In genomic region chr7:74225400-74225799, GRCh38 we compare ENCODE assay signal across 14 cellular contexts.
"Had no signal": no experiment of that assay in that cellular context is flagged by ENCODE, and none has a peak within 500 bp of the region (broad histone marks: within the 10 kb centered on the region; RNA-seq: fewer than 3 reads in every experiment).

No MANE protein-coding gene starts in this region.

- H3K4me3 Mint-ChIP-seq: activated naive CD4-positive, alpha-beta T cell treated with anti-CD3 and anti-CD28 coated beads, Interleukin-2, amount 50 U/mL, for 24 hours; neural progenitor cell; stimulated activated naive CD8-positive, alpha-beta T cell treated with anti-CD3 and anti-CD28 coated beads, Interleukin-15, Interleukin-2, amounts not matched to agents 100 ng/mL and 50 ng/mL, for 24 hours; T-helper 17 cell had no signal

- H3K4me3 ChIP-seq: body of pancreas, left ventricle myocardium inferior, neural progenitor cell, pancreas, upper lobe of left lung had no signal

- ATAC-seq: body of pancreas, pancreas, T-helper 17 cell had no signal

- H3K4me1 Mint-ChIP-seq: neural progenitor cell had no signal

- H3K27me3 Mint-ChIP-seq: activated naive CD4-positive, alpha-beta T cell treated with anti-CD3 and anti-CD28 coated beads, Interleukin-2, amount 50 U/mL, for 24 hours; stimulated activated naive CD8-positive, alpha-beta T cell treated with anti-CD3 and anti-CD28 coated beads, Interleukin-15, Interleukin-2, amounts not matched to agents 100 ng/mL and 50 ng/mL, for 24 hours; T-helper 17 cell had no signal

- H3K27ac ChIP-seq: body of pancreas, left ventricle myocardium inferior, neural progenitor cell, pancreas had no signal

- H3K27me3 ChIP-seq: body of pancreas, neural progenitor cell, pancreas, upper lobe of left lung had no signal

- H3K27ac Mint-ChIP-seq: activated naive CD4-positive, alpha-beta T cell treated with anti-CD3 and anti-CD28 coated beads, Interleukin-2, amount 50 U/mL, for 24 hours; activated T-helper 2 cell treated with anti-CD3 and anti-CD28 coated beads, Interferon-gamma antibody, Interleukin-2, Interleukin-4, amounts not matched to agents 10 μg/mL and 5 μg/mL and 100 μg/mL, durations not matched to agents 14 hours and 24 hours and 36 hours; neural progenitor cell; stimulated activated naive CD8-positive, alpha-beta T cell treated with anti-CD3 and anti-CD28 coated beads, Interleukin-15, Interleukin-2, amounts not matched to agents 100 ng/mL and 50 ng/mL, for 24 hours had no signal

- H3K9me3 ChIP-seq: body of pancreas, left ventricle myocardium inferior, pancreas, upper lobe of left lung had no signal

- DNase-seq: activated CD4-positive, alpha-beta T cell treated with anti-CD3 and anti-CD28 coated beads for 1 hour; body of pancreas; kidney; left ventricle myocardium inferior; mesendoderm; pancreas; stimulated activated CD4-positive, alpha-beta T cell treated with anti-CD3 and anti-CD28 coated beads, Interleukin-4, amount 100 ng/mL, for 1 hour; stimulated activated CD8-positive, alpha-beta memory T cell treated with anti-CD3 and anti-CD28 coated beads, Interleukin-4, amount 100 ng/mL, for 48 hours; T-helper 17 cell had no signal

- H3K36me3 ChIP-seq: neural progenitor cell, pancreas had no signal

- H3K4me1 ChIP-seq: body of pancreas, left ventricle myocardium inferior, neural progenitor cell, pancreas had no signal

- H3K9me3 Mint-ChIP-seq: activated naive CD4-positive, alpha-beta T cell treated with anti-CD3 and anti-CD28 coated beads, Interleukin-2, amount 50 U/mL, for 24 hours; activated T-helper 2 cell treated with anti-CD3 and anti-CD28 coated beads, Interferon-gamma antibody, Interleukin-2, Interleukin-4, amounts not matched to agents 10 μg/mL and 5 μg/mL and 100 μg/mL, durations not matched to agents 14 hours and 24 hours and 36 hours; neural progenitor cell; stimulated activated naive CD8-positive, alpha-beta T cell treated with anti-CD3 and anti-CD28 coated beads, Interleukin-15, Interleukin-2, amounts not matched to agents 100 ng/mL and 50 ng/mL, for 24 hours had no signal
